Comparison of ENCODE assay signal across 25 cellular contexts in the genomic region with DNA sequence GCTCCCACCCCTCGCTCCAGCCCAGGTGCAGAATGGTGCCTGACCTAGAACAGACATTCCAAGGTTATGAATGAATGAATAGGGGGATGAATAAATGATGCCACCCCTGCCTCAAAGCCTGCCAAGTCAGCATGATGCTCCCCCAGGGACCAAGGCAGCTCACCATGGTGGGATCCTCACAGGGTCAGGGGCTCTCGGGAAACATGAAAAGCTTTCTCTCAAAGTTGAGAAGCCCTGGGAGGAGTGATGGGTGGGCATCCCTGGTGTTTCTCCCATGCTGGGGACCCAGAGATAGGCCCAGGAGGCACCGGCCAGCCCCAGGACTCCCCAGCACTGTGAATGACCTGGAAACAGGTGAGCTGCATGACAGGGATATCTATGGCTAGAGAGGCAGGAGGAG. TPM values are rescaled to one million over a fixed set of nuclear protein-coding genes. Genes with fewer than 3 reads are reported as not detected.
DNase-seq lines count a peak whose midpoint lies in the region; ATAC-seq and TF ChIP-seq lines count a peak whose summit lies in the region.
"Had no signal": no experiment of that assay in that cellular context is flagged by ENCODE, and none has a peak within 500 bp of the region (broad histone marks: within the 10 kb centered on the region; RNA-seq: fewer than 3 reads in every experiment).

No MANE protein-coding gene starts in this region.

- intact Hi-C loops in left ventricle myocardium inferior (cut with micrococcal nuclease), result no loop called here
- intact Hi-C loops in left cardiac atrium (cut with DNase I), result no loop called here
- intact Hi-C loops in sciatic nerve (cut with DNase I), result no loop called here

- no peaks in the 10 kb centered on the region for H3K27me3 ChIP-seq in left ventricle myocardium inferior (ENCODE audit: low read depth)
- H3K27me3 ChIP-seq in endodermal cell (ENCODE audit: control insufficient read depth, insufficient read depth, low read length, poor library complexity, severe bottlenecking), result no peaks in the 10 kb centered on the region
- H3K27me3 ChIP-seq: SJCRH30 had no signal

- H3K9me3 ChIP-seq in left ventricle myocardium inferior (replicated peaks) (peaks cover 19% of the 10 kb centered on the region), endodermal cell (ENCODE audit: control insufficient read depth, low read length) (no peaks in the 10 kb centered on the region)

- H3K27me3 Mint-ChIP-seq in endodermal cell (ENCODE audit: insufficient read depth), result peaks cover 8% of the 10 kb centered on the region
- H3K27me3 Mint-ChIP-seq: CD4-positive, alpha-beta memory T cell had no signal

- H3K27ac ChIP-seq in left ventricle myocardium inferior (replicated peaks) (peak overlapping the region; percentile 87), endodermal cell (ENCODE audit: low read depth, low read length) (no peak overlapping the region)
- H3K27ac ChIP-seq: GM23248, SJCRH30 had no signal

- peaks cover 10% of the 10 kb centered on the region for H3K9me3 Mint-ChIP-seq in endodermal cell

- H3K4me3 ChIP-seq in left ventricle myocardium inferior (no peak overlapping the region), endodermal cell (ENCODE audit: low read length) (no peak overlapping the region)
- H3K4me3 ChIP-seq: GM12878, GM23248, SJCRH30 had no signal

- H3K36me3 Mint-ChIP-seq in endodermal cell (ENCODE audit: low read depth), result no peaks in the 10 kb centered on the region
- H3K36me3 Mint-ChIP-seq: CD4-positive, alpha-beta memory T cell had no signal

- no peak overlapping the region for H3K4me3 Mint-ChIP-seq in endodermal cell
- H3K4me3 Mint-ChIP-seq: CD4-positive, alpha-beta memory T cell had no signal

- peaks cover 46% of the 10 kb centered on the region for H3K4me1 ChIP-seq in left ventricle myocardium inferior
- H3K4me1 ChIP-seq in endodermal cell (ENCODE audit: control insufficient read depth, insufficient read depth, low read length), result no peaks in the 10 kb centered on the region
- H3K4me1 ChIP-seq: SJCRH30 had no signal

- no peak for ATAC-seq in left cardiac atrium
- no peak for ATAC-seq in sciatic nerve
- ATAC-seq in HG03432 (IDR thresholded peaks at IDR 0.05; ENCODE audit: unreplicated experiment), result no peak
- ATAC-seq in left lobe of liver, result no peak
- ATAC-seq: GM12878 had no signal

- H3K36me3 ChIP-seq in left ventricle myocardium inferior, result peaks cover 4% of the 10 kb centered on the region
- H3K36me3 ChIP-seq in endodermal cell (ENCODE audit: control insufficient read depth, insufficient read depth, low read length), result no peaks in the 10 kb centered on the region
- H3K36me3 ChIP-seq: SJCRH30 had no signal

- H3K27ac Mint-ChIP-seq in endodermal cell, result no peak overlapping the region
- H3K27ac Mint-ChIP-seq: CD4-positive, alpha-beta memory T cell had no signal

- no peak overlapping the region for H3K9ac ChIP-seq in endodermal cell (ENCODE audit: extremely low read depth, low read length, poor library complexity, severe bottlenecking)
- H3K9ac ChIP-seq: GM23248 had no signal

- TF ChIP-seq CTCF in left ventricle myocardium inferior (IDR thresholded peaks at IDR 0.05; ENCODE audit: borderline replicate concordance), result no peak
- no peak for TF ChIP-seq CTCF in endodermal cell (conservative IDR thresholded peaks at IDR 0.05)

- DNase-seq in left ventricle myocardium inferior (no peak), left cardiac atrium (no peak), endodermal cell (peak; percentile 18), sciatic nerve (ENCODE audit: low spot score) (peak; percentile 45), left lobe of liver (ENCODE audit: low spot score) (no peak), DMS153 (lab: John Stamatoyannopoulos, UW) (no peak)
- DNase-seq: C1 segment of cervical spinal cord; CD4-positive, alpha-beta memory T cell; COR-L47; GM23248; H7; KBM-7; MV-4-11; NCI-H1105; NCI-H1436 treated with DMSO at 0.1 percent for 48 hours; NCI-H187 treated with DMSO at 0.1 percent for 48 hours; NCI-H2107; NCI-H446; NCI-H524 treated with DMSO at 0.1 percent for 48 hours; NCI-H774; SJCRH30 had no signal

- WGBS in endodermal cell (ENCODE audit: insufficient coverage in 1 of 2, insufficient read length in 1 of 2), 2 experiments, result 83 to 86% methylated on average over 1 to 3 of the region's 3 CpGs

- H3K4me1 Mint-ChIP-seq in endodermal cell, result no peaks in the 10 kb centered on the region
- H3K4me1 Mint-ChIP-seq: CD4-positive, alpha-beta memory T cell had no signal

RNA-seq across cellular contexts. Expression of a gene that starts 58.9 kb away (rescaled TPM):
- total RNA-seq in left ventricle myocardium inferior (119 TPM), left cardiac atrium (10 to 100 TPM; 48.5 to 78.2 TPM), endodermal cell (1 to 10 TPM; 3.2 to 4.6 TPM), sciatic nerve (23.7 TPM), left lobe of liver (1.6 TPM)
- 1.4 TPM for polyA plus RNA-seq in endodermal cell (2013, experiment 1 of 2)
- 1.6 TPM for polyA plus RNA-seq in endodermal cell (2013, experiment 2 of 2)
- total RNA-seq: CD4-positive, alpha-beta memory T cell; HepG2; MCF 10A had no signal
- polyA plus RNA-seq: CD4-positive, alpha-beta memory T cell had no signal

Comparison
In these comparisons a context has a peak if more than half of its experiments do, and no peak if none do; other contexts are left out.
1. DNase-seq: peak in endodermal cell (single experiment) and sciatic nerve (single experiment); none in left ventricle myocardium inferior (single experiment), left cardiac atrium (single experiment), left lobe of liver (single experiment) and DMS153 (single experiment).